Comparison of ENCODE assay signal across 19 cellular contexts in genomic region chr9:83967083-83967482, GRCh38. TPM values are rescaled to one million over a fixed set of nuclear protein-coding genes. Genes with fewer than 3 reads are reported as not detected.
A peak's percentile ranks its signal among the peaks of the same experiment; 100 is the strongest.
DNase-seq lines count a peak whose midpoint lies in the region; ATAC-seq, FAIRE-seq and TF ChIP-seq lines count a peak whose summit lies in the region.
"Had no signal": no experiment of that assay in that cellular context is flagged by ENCODE, and none has a peak within 500 bp of the region (broad histone marks: within the 10 kb centered on the region; RNA-seq: fewer than 3 reads in every experiment).

No MANE protein-coding gene starts in this region.

- peaks cover 57% of the 10 kb centered on the region for H3K36me3 ChIP-seq in HAP-1 (replicated peaks)

- peaks cover 59% of the 10 kb centered on the region for H3K36me3 Mint-ChIP-seq in activated CD4-positive, alpha-beta T cell treated with anti-CD3 and anti-CD28 coated beads for 36 hours (ENCODE audit: low read depth)
- H3K36me3 Mint-ChIP-seq in activated naive CD8-positive, alpha-beta T cell treated with anti-CD3 and anti-CD28 coated beads for 36 hours: peaks cover 47% of the 10 kb centered on the region
- H3K36me3 Mint-ChIP-seq in natural killer cell: peaks cover 43% of the 10 kb centered on the region

- no peaks in the 10 kb centered on the region for H3K27me3 ChIP-seq in HAP-1 (ENCODE audit: low read depth)
- H3K27me3 ChIP-seq: stomach, upper lobe of left lung had no signal

- in situ Hi-C loops in HAP-1 (cut with MboI; ENCODE audit: low sequenced_read_pairs): no loop called here

- H3K4me3 ChIP-seq in HAP-1: no peak overlapping the region
- H3K4me3 ChIP-seq: left ventricle myocardium inferior, stomach, upper lobe of left lung had no signal

- intact Hi-C loops in activated CD4-positive, alpha-beta T cell treated with anti-CD3 and anti-CD28 coated beads for 36 hours (cut with DNase I, micrococcal nuclease): no loop called here
- intact Hi-C loops in natural killer cell (cut with micrococcal nuclease): no loop called here

- no peaks in the 10 kb centered on the region for H3K27me3 Mint-ChIP-seq in activated CD4-positive, alpha-beta T cell treated with anti-CD3 and anti-CD28 coated beads for 36 hours
- no peaks in the 10 kb centered on the region for H3K27me3 Mint-ChIP-seq in activated naive CD8-positive, alpha-beta T cell treated with anti-CD3 and anti-CD28 coated beads for 36 hours
- no peaks in the 10 kb centered on the region for H3K27me3 Mint-ChIP-seq in natural killer cell (ENCODE audit: low read depth in 2 of 2)

- CTCF ChIA-PET in activated CD4-positive, alpha-beta T cell treated with anti-CD3 and anti-CD28 coated beads for 36 hours (lab: Charles Lee): no interaction called here

- no peak for ATAC-seq in activated CD4-positive, alpha-beta T cell treated with anti-CD3 and anti-CD28 coated beads for 36 hours
- no peak for ATAC-seq in natural killer cell
- ATAC-seq: sciatic nerve had no signal

- H3K4me1 Mint-ChIP-seq in activated CD4-positive, alpha-beta T cell treated with anti-CD3 and anti-CD28 coated beads for 36 hours: peaks cover 15% of the 10 kb centered on the region
- peaks cover 28% of the 10 kb centered on the region for H3K4me1 Mint-ChIP-seq in activated naive CD8-positive, alpha-beta T cell treated with anti-CD3 and anti-CD28 coated beads for 36 hours
- H3K4me1 Mint-ChIP-seq in natural killer cell: peaks cover 23 to 60% of the 10 kb centered on the region in 2 donors

- POLR2A ChIA-PET in activated CD4-positive, alpha-beta T cell treated with anti-CD3 and anti-CD28 coated beads for 36 hours (lab: Charles Lee): no interaction called here

- DNase-seq in activated CD4-positive, alpha-beta T cell treated with anti-CD3 and anti-CD28 coated beads for 36 hours: no peak
- DNase-seq in activated CD4-positive, alpha-beta T cell treated with anti-CD3 and anti-CD28 coated beads for 48 hours: no peak
- DNase-seq in GM12892 (ENCODE audit: insufficient read length) (no peak), natural killer cell (no peak), NK-92 (lab: John Stamatoyannopoulos, UW; ENCODE audit: unreplicated experiment) (no peak), NCI-H146 (lab: John Stamatoyannopoulos, UW) (no peak), HAP-1 (ENCODE audit: low spot score in 2 of 2) (no peak)
- no peak for DNase-seq in activated naive CD8-positive, alpha-beta T cell treated with anti-CD3 and anti-CD28 coated beads for 36 hours
- DNase-seq: ACHN; activated CD4-positive, alpha-beta T cell treated with anti-CD3 and anti-CD28 coated beads for 1 hour; activated naive CD8-positive, alpha-beta T cell treated with anti-CD3 and anti-CD28 coated beads, Interleukin-2, amount 10 ng/mL, durations not matched to agents 7 days and 5 days; effector CD4-positive, alpha-beta T cell; left ventricle myocardium inferior; NCI-H69; stomach; T1000; upper lobe of left lung had no signal

- peak overlapping the region; percentile 52 for H3K27ac Mint-ChIP-seq in activated CD4-positive, alpha-beta T cell treated with anti-CD3 and anti-CD28 coated beads for 36 hours
- H3K27ac Mint-ChIP-seq in activated naive CD8-positive, alpha-beta T cell treated with anti-CD3 and anti-CD28 coated beads for 36 hours: peak overlapping the region; percentile 67
- H3K27ac Mint-ChIP-seq in natural killer cell: peak overlapping the region; percentile 23 to 55
- H3K27ac Mint-ChIP-seq: activated naive CD8-positive, alpha-beta T cell treated with anti-CD3 and anti-CD28 coated beads, Interleukin-2, amount 10 ng/mL, durations not matched to agents 7 days and 5 days had no signal

- no peak for FAIRE-seq in GM12892 (lab: Jason Lieb, UNC)
- FAIRE-seq: bronchial epithelial cell had no signal

- no peaks in the 10 kb centered on the region for H3K9me3 ChIP-seq in HAP-1
- H3K9me3 ChIP-seq: left ventricle myocardium inferior, stomach, upper lobe of left lung had no signal

- TF ChIP-seq CTCF in natural killer cell (IDR thresholded peaks at IDR 0.05): no peak

- peaks cover 3% of the 10 kb centered on the region; the same call in 1 of the 2 replicates for H3K4me1 ChIP-seq in HAP-1
- H3K4me1 ChIP-seq: upper lobe of left lung had no signal

- no peak overlapping the region for H3K4me3 Mint-ChIP-seq in activated CD4-positive, alpha-beta T cell treated with anti-CD3 and anti-CD28 coated beads for 36 hours
- no peak overlapping the region for H3K4me3 Mint-ChIP-seq in activated naive CD8-positive, alpha-beta T cell treated with anti-CD3 and anti-CD28 coated beads for 36 hours
- H3K4me3 Mint-ChIP-seq in natural killer cell: peak overlapping the region; percentile 49
- H3K4me3 Mint-ChIP-seq: activated naive CD8-positive, alpha-beta T cell treated with anti-CD3 and anti-CD28 coated beads, Interleukin-2, amount 10 ng/mL, durations not matched to agents 7 days and 5 days had no signal

- H3K9me3 Mint-ChIP-seq in activated CD4-positive, alpha-beta T cell treated with anti-CD3 and anti-CD28 coated beads for 36 hours (ENCODE audit: low read depth): no peaks in the 10 kb centered on the region
- H3K9me3 Mint-ChIP-seq in activated naive CD8-positive, alpha-beta T cell treated with anti-CD3 and anti-CD28 coated beads for 36 hours: no peaks in the 10 kb centered on the region
- H3K9me3 Mint-ChIP-seq in natural killer cell: no peaks in the 10 kb centered on the region
- H3K9me3 Mint-ChIP-seq: activated naive CD8-positive, alpha-beta T cell treated with anti-CD3 and anti-CD28 coated beads, Interleukin-2, amount 10 ng/mL, durations not matched to agents 7 days and 5 days had no signal

- peak; percentile 56 for TF ChIP-seq POLR2A in GM12892 (IDR thresholded peaks at IDR 0.05; ENCODE audit: low read depth, low read length)

RNA-seq across cellular contexts. Expression of gene HNRNPK, which starts 12.9 kb away (rescaled TPM):
- total RNA-seq in activated CD4-positive, alpha-beta T cell treated with anti-CD3 and anti-CD28 coated beads for 36 hours: 1,000 to 10,000 TPM in 1 of 2 experiments, 100 to 1,000 TPM in 1; 848 to 1,029 TPM
- polyA plus RNA-seq in GM12892 (2012; ENCODE audit: missing spikeins): 639 TPM
- 100 to 1,000 TPM; 874 to 924 TPM for total RNA-seq in activated naive CD8-positive, alpha-beta T cell treated with anti-CD3 and anti-CD28 coated beads for 36 hours
- total RNA-seq in natural killer cell: 100 to 1,000 TPM; 703 to 872 (median 771) TPM

RNA-seq across cellular contexts. Expression of gene RMI1, which starts 13.5 kb away (rescaled TPM):
- total RNA-seq in activated CD4-positive, alpha-beta T cell treated with anti-CD3 and anti-CD28 coated beads for 36 hours: 10 to 100 TPM; 25.0 to 25.5 TPM
- polyA plus RNA-seq in GM12892 (2012; ENCODE audit: missing spikeins): 16.6 TPM
- 10 to 100 TPM; 33.4 to 34.4 TPM for total RNA-seq in activated naive CD8-positive, alpha-beta T cell treated with anti-CD3 and anti-CD28 coated beads for 36 hours
- 1 to 10 TPM; 2.8 to 5.4 (median 3.0) TPM for total RNA-seq in natural killer cell

RNA-seq across cellular contexts. Expression of gene KIF27, which starts 45.9 kb away (rescaled TPM):
- total RNA-seq in activated CD4-positive, alpha-beta T cell treated with anti-CD3 and anti-CD28 coated beads for 36 hours: 1 to 10 TPM; 3.2 to 3.4 TPM
- polyA plus RNA-seq in GM12892 (2012; ENCODE audit: missing spikeins): 2.6 TPM
- 1 to 10 TPM; 1.9 to 2.0 TPM for total RNA-seq in activated naive CD8-positive, alpha-beta T cell treated with anti-CD3 and anti-CD28 coated beads for 36 hours
- total RNA-seq in natural killer cell: 1 to 10 TPM; 4.0 to 7.7 (median 4.6) TPM

Comparison
In these comparisons a context has a peak if more than half of its experiments do, and no peak if none do; other contexts are left out.
1. RNA of gene RMI1, which starts 13.5 kb away (total RNA-seq): 33.4 to 34.4 TPM in activated naive CD8-positive, alpha-beta T cell treated with anti-CD3 and anti-CD28 coated beads for 36 hours and 25.0 to 25.5 TPM in activated CD4-positive, alpha-beta T cell treated with anti-CD3 and anti-CD28 coated beads for 36 hours; 2.8 to 5.4 TPM in natural killer cell; every median in the first group is over 4 times any median in the second.
2. Peak in every context shown above with its lines, with median percentiles within 50 percentile points of each other: H3K27ac Mint-ChIP-seq.